ENCODE assay signal across 1 cellular context in the genomic region with DNA sequence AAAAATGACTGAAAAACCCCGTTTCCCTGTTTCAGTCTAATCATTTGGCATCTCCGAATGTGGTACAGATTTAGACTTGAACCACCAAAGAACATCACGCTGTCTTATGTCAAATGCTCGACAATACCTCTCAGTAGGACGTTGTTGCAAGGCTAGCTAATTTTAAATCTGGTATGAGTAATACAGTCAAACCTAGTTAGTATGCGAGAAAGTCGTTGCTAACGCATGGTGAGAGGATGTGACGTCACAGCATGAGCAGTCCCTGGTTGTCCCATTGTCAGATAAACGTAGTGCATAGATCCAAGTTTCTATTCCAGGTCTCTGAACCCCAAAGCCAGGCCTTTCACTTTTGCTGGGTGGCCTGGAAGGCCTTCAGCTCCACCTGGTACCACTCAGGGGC.
TF ChIP-seq lines count a peak whose summit lies in the region.

No MANE protein-coding gene starts in this region.

TF ChIP-seq in HepG2, 621 proteins besides CTCF, POLR2A, EP300 and RAD21:
- TF ChIP-seq FOXO1 (CRISPR knock-in tag; IDR thresholded peaks at IDR 0.05) (no peak), CREB1 (IDR thresholded peaks at IDR 0.05) (peak; percentile 96), CREB1 (CRISPR knock-in tag; IDR thresholded peaks at IDR 0.05) (no peak), ATF7 (IDR thresholded peaks at IDR 0.05) (peak; percentile 11; the same call in 1 of the 2 replicates), ATF7 (CRISPR knock-in tag; IDR thresholded peaks at IDR 0.05) (no peak)
TF ChIP-seq in HepG2: peak in this region for 2.
